Comparison of ENCODE assay signal across 17 cellular contexts in genomic region chr11:66123902-66124301, GRCh38. TPM values are rescaled to one million over a fixed set of nuclear protein-coding genes. Genes with fewer than 3 reads are reported as not detected.
A peak's percentile ranks its signal among the peaks of the same experiment; 100 is the strongest.
DNase-seq lines count a peak whose midpoint lies in the region; ATAC-seq, FAIRE-seq and TF ChIP-seq lines count a peak whose summit lies in the region.
"Had no signal": no experiment of that assay in that cellular context is flagged by ENCODE, and none has a peak within 500 bp of the region (broad histone marks: within the 10 kb centered on the region; RNA-seq: fewer than 3 reads in every experiment).

No MANE protein-coding gene starts in this region.

- H3K4me3 Mint-ChIP-seq in CD8-positive, alpha-beta T cell, result no peak overlapping the region
- H3K4me3 Mint-ChIP-seq: T-helper 17 cell had no signal

- DNase-seq in NCI-H1092 treated with DMSO at 0.1 percent for 48 hours (lab: John Stamatoyannopoulos, UW) (peak; percentile 20), NCI-H1092 (lab: John Stamatoyannopoulos, UW) (no peak), RCC 7860 (ENCODE audit: low spot score) (peak; percentile 30), kidney tubule cell (ENCODE audit: low spot score) (peak; percentile 65), GM19238 (ENCODE audit: insufficient read length, low spot score) (no peak), left lobe of liver (ENCODE audit: low spot score) (no peak)
- no peak for DNase-seq in CD8-positive, alpha-beta T cell
- DNase-seq: kidney, NCI-H1694 treated with DMSO at 0.1 percent for 48 hours, NCI-H69, posterior cingulate gyrus, T-helper 17 cell had no signal

- no peaks in the 10 kb centered on the region for H3K27me3 ChIP-seq in CD8-positive, alpha-beta T cell (ENCODE audit: insufficient read depth, low read length)

- H3K4me1 Mint-ChIP-seq in CD8-positive, alpha-beta T cell (ENCODE audit: low read depth), result peaks cover 84% of the 10 kb centered on the region

- no peaks in the 10 kb centered on the region for H3K27me3 Mint-ChIP-seq in CD8-positive, alpha-beta T cell (ENCODE audit: low read depth)
- H3K27me3 Mint-ChIP-seq: T-helper 17 cell had no signal

- no peak overlapping the region for H3K4me3 ChIP-seq in CD8-positive, alpha-beta T cell (ENCODE audit: low read depth, low read length)
- H3K4me3 ChIP-seq: coronary artery had no signal

- H3K36me3 ChIP-seq in CD8-positive, alpha-beta T cell (ENCODE audit: insufficient read depth, low read length), result no peaks in the 10 kb centered on the region

- CTCF ChIA-PET in CD8-positive, alpha-beta T cell (lab: Charles Lee), result interaction anchor here (0.6 to 4.9 kb wide), 4 partner anchors 10 to 55 kb away, joined by 3 to 53 read pairs (median 4); partner anchors contain the start of gene PACS1

- no peak for TF ChIP-seq CTCF in CD8-positive, alpha-beta T cell (IDR thresholded peaks at IDR 0.05)

- no peaks in the 10 kb centered on the region for H3K9me3 ChIP-seq in CD8-positive, alpha-beta T cell (ENCODE audit: low read length)

- H3K4me1 ChIP-seq in CD8-positive, alpha-beta T cell (ENCODE audit: insufficient read depth, low read length), result peaks cover 74% of the 10 kb centered on the region

- peak overlapping the region; percentile 99 for H3K27ac Mint-ChIP-seq in CD8-positive, alpha-beta T cell

- peaks cover 3% of the 10 kb centered on the region for H3K36me3 Mint-ChIP-seq in CD8-positive, alpha-beta T cell

- POLR2A ChIA-PET in CD8-positive, alpha-beta T cell (lab: Charles Lee), result interaction anchor here (1.0 kb wide), 1 partner anchor 37 kb away, joined by 3 read pairs; no protein-coding TSS in a partner anchor

- intact Hi-C loops in CD8-positive, alpha-beta T cell (cut with DNase I, micrococcal nuclease), result no loop called here

- no peaks in the 10 kb centered on the region for H3K9me3 Mint-ChIP-seq in CD8-positive, alpha-beta T cell

- no peak for ATAC-seq in CD8-positive, alpha-beta T cell
- ATAC-seq in GM18502 (IDR thresholded peaks at IDR 0.05; ENCODE audit: poor library complexity, unreplicated experiment), result no peak
- ATAC-seq in left lobe of liver, result no peak
- ATAC-seq: esophagus mucosa, T-helper 17 cell had no signal

- FAIRE-seq in RCC 7860 (lab: Jason Lieb, UNC), result no peak
- FAIRE-seq: A204.1, GM18507, kidney had no signal

- no peak overlapping the region for H3K27ac ChIP-seq in CD8-positive, alpha-beta T cell (ENCODE audit: low read depth, low read length)
- H3K27ac ChIP-seq: coronary artery had no signal

RNA-seq across cellular contexts. Expression of gene PACS1, which starts 53.8 kb away (rescaled TPM):
- total RNA-seq in CD8-positive, alpha-beta T cell, result 100 to 1,000 TPM; 161 to 176 TPM
- 5.8 TPM for total RNA-seq in left lobe of liver

Comparison
In these comparisons a context has a peak if more than half of its experiments do, and no peak if none do; other contexts are left out.
1. DNase-seq: peak in NCI-H1092 treated with DMSO at 0.1 percent for 48 hours (single experiment), RCC 7860 (single experiment) and kidney tubule cell (single experiment); none in NCI-H1092 (single experiment), CD8-positive, alpha-beta T cell (0 of 7), GM19238 (single experiment) and left lobe of liver (single experiment).
2. RNA of gene PACS1, which starts 53.8 kb away (total RNA-seq): 161 to 176 TPM in CD8-positive, alpha-beta T cell; 5.8 TPM in left lobe of liver (single experiment); every median in the first group is over 10 times any median in the second.